In genomic region chrX:150868625-150869024, GRCh38 we compare ENCODE assay signal across 15 cellular contexts.
"Had no signal": no experiment of that assay in that cellular context is flagged by ENCODE, and none has a peak within 500 bp of the region (broad histone marks: within the 10 kb centered on the region; RNA-seq: fewer than 3 reads in every experiment).

No MANE protein-coding gene starts in this region.

- H3K27ac ChIP-seq: esophagus squamous epithelium, hepatocyte, neural progenitor cell, ovary, thyroid gland had no signal

- H3K4me1 ChIP-seq: neural progenitor cell, thyroid gland had no signal

- H3K27me3 ChIP-seq: esophagus squamous epithelium, gastroesophageal sphincter, hepatocyte, neural progenitor cell, ovary, thyroid gland had no signal

- ATAC-seq: gastroesophageal sphincter had no signal

- H3K27ac Mint-ChIP-seq: activated naive CD8-positive, alpha-beta T cell treated with anti-CD3 and anti-CD28 coated beads, Interleukin-2, amount 10 ng/mL, durations not matched to agents 7 days and 5 days; neural progenitor cell; T-helper 2 cell treated with Interferon-gamma antibody and Interleukin-4, amounts not matched to agents 5 μg/mL and 100 μg/mL, for 36 hours had no signal

- H3K9ac ChIP-seq: neural progenitor cell had no signal

- H3K79me2 ChIP-seq: hepatocyte had no signal

- DNase-seq: activated CD4-positive, alpha-beta T cell treated with anti-CD3 and anti-CD28 coated beads for 1 hour; activated CD4-positive, alpha-beta T cell treated with anti-CD3 and anti-CD28 coated beads, Interleukin-2, amount 50 U/mL, for 48 hours; activated naive CD8-positive, alpha-beta T cell treated with anti-CD3 and anti-CD28 coated beads, Interleukin-2, amount 10 ng/mL, durations not matched to agents 7 days and 5 days; activated T-cell treated with anti-CD3 and anti-CD28 coated beads, Interleukin-2, amount 50 U/mL, for 48 hours; aorta; esophagus squamous epithelium; kidney; left ventricle myocardium superior; ovary; stimulated activated CD4-positive, alpha-beta T cell treated with anti-CD3 and anti-CD28 coated beads, Interleukin-2, amount 100 ng/mL, for 48 hours; thyroid gland had no signal

- H3K4me2 ChIP-seq: hepatocyte, neural progenitor cell had no signal

- H2AFZ ChIP-seq: hepatocyte, neural progenitor cell had no signal

- H3K27me3 Mint-ChIP-seq: activated naive CD8-positive, alpha-beta T cell treated with anti-CD3 and anti-CD28 coated beads, Interleukin-2, amount 10 ng/mL, durations not matched to agents 7 days and 5 days had no signal

- H3K9me3 Mint-ChIP-seq: activated naive CD8-positive, alpha-beta T cell treated with anti-CD3 and anti-CD28 coated beads, Interleukin-2, amount 10 ng/mL, durations not matched to agents 7 days and 5 days; T-helper 2 cell treated with Interferon-gamma antibody and Interleukin-4, amounts not matched to agents 5 μg/mL and 100 μg/mL, for 36 hours had no signal

- H3K4me3 ChIP-seq: esophagus squamous epithelium, gastroesophageal sphincter, hepatocyte, neural progenitor cell, ovary, thyroid gland had no signal

- H3K4me3 Mint-ChIP-seq: activated naive CD8-positive, alpha-beta T cell treated with anti-CD3 and anti-CD28 coated beads, Interleukin-2, amount 10 ng/mL, durations not matched to agents 7 days and 5 days; neural progenitor cell; T-helper 2 cell treated with Interferon-gamma antibody and Interleukin-4, amounts not matched to agents 5 μg/mL and 100 μg/mL, for 36 hours had no signal
